ENCODE assay signal across 1 cellular context in genomic region chr5:69493235-69493925, GRCh38.
TF ChIP-seq lines count a peak whose summit lies in the region.

No MANE protein-coding gene starts in this region.

TF ChIP-seq in HEK293, 187 proteins besides CTCF, POLR2A, EP300 and RAD21 (continued from another document and continues in another):
- TF ChIP-seq ZBTB49 (tag by site-specific recombination; IDR thresholded peaks at IDR 0.05; ENCODE audit: low read depth) (no peak), ZSCAN4 (tag by site-specific recombination; IDR thresholded peaks at IDR 0.05) (0 out of 2 replicates have a peak, but pooled peaks have one; percentile 7), ZNF513 (tag by site-specific recombination; IDR thresholded peaks at IDR 0.05) (0 out of 2 replicates have a peak, but pooled peaks have one; percentile 18), ZXDB (tag by site-specific recombination; IDR thresholded peaks at IDR 0.05) (peak; percentile 67), ZNF837 (tag by site-specific recombination; IDR thresholded peaks at IDR 0.05) (no peak), GLIS2 (tag by site-specific recombination; IDR thresholded peaks at IDR 0.05) (peak; percentile 95), ZBTB26 (tag by site-specific recombination; optimal IDR thresholded peaks at IDR 0.05) (peak; percentile 71), ZBTB7A (tag by site-specific recombination; IDR thresholded peaks at IDR 0.05; ENCODE audit: low read depth) (0 out of 2 replicates have a peak, but pooled peaks have one; percentile 8), ZNF24 (tag by site-specific recombination; IDR thresholded peaks at IDR 0.05) (no peak), ZFHX2 (tag by site-specific recombination; conservative IDR thresholded peaks at IDR 0.05) (peak; percentile 73), ZSCAN16 (tag by site-specific recombination; IDR thresholded peaks at IDR 0.05) (no peak), ZNF777 (tag by site-specific recombination; IDR thresholded peaks at IDR 0.05; ENCODE audit: borderline replicate concordance) (no peak), ZNF114 (tag by site-specific recombination; IDR thresholded peaks at IDR 0.05) (no peak), SP7 (tag by site-specific recombination; IDR thresholded peaks at IDR 0.05) (no peak), KLF9 (tag by site-specific recombination; IDR thresholded peaks at IDR 0.05; ENCODE audit: low read depth) (peak; percentile 40; the same call in 1 of the 2 replicates), PRDM2 (tag by site-specific recombination; IDR thresholded peaks at IDR 0.05; ENCODE audit: borderline replicate concordance) (no peak), ZNF501 (tag by site-specific recombination; IDR thresholded peaks at IDR 0.05) (no peak), ZNF416 (tag by site-specific recombination; IDR thresholded peaks at IDR 0.05) (no peak), ZNF521 (tag by site-specific recombination; IDR thresholded peaks at IDR 0.05) (no peak), BCL11A (tag by site-specific recombination; IDR thresholded peaks at IDR 0.05; ENCODE audit: low read depth) (no peak), ZBTB44 (tag by site-specific recombination; IDR thresholded peaks at IDR 0.05) (no peak; the same call in 1 of the 2 replicates), ZNF585B (tag by site-specific recombination; IDR thresholded peaks at IDR 0.05) (0 out of 2 replicates have a peak, but pooled peaks have one; percentile 15), ZNF133 (tag by site-specific recombination; IDR thresholded peaks at IDR 0.05) (no peak), BCL6B (tag by site-specific recombination; IDR thresholded peaks at IDR 0.05) (no peak), ZBTB48 (tag by site-specific recombination; IDR thresholded peaks at IDR 0.05) (peak; percentile 95), ZNF660 (tag by site-specific recombination; IDR thresholded peaks at IDR 0.05) (peak; percentile 67; the same call in 1 of the 2 replicates), ZNF132 (tag by site-specific recombination; IDR thresholded peaks at IDR 0.05; ENCODE audit: borderline replicate concordance) (no peak), ZNF366 (tag by site-specific recombination; conservative IDR thresholded peaks at IDR 0.05) (no peak), ZNF76 (tag by site-specific recombination; IDR thresholded peaks at IDR 0.05; ENCODE audit: borderline replicate concordance, low read depth) (no peak), ZNF146 (tag by site-specific recombination; IDR thresholded peaks at IDR 0.05) (no peak), ZNF580 (tag by site-specific recombination; IDR thresholded peaks at IDR 0.05) (no peak), ZNF518A (tag by site-specific recombination; conservative IDR thresholded peaks at IDR 0.05; ENCODE audit: low read depth) (no peak), ZNF157 (tag by site-specific recombination; IDR thresholded peaks at IDR 0.05) (no peak), ZNF26 (tag by site-specific recombination; IDR thresholded peaks at IDR 0.05) (no peak)
